Comparison of ENCODE assay signal across 1 cellular context in the genomic region with DNA sequence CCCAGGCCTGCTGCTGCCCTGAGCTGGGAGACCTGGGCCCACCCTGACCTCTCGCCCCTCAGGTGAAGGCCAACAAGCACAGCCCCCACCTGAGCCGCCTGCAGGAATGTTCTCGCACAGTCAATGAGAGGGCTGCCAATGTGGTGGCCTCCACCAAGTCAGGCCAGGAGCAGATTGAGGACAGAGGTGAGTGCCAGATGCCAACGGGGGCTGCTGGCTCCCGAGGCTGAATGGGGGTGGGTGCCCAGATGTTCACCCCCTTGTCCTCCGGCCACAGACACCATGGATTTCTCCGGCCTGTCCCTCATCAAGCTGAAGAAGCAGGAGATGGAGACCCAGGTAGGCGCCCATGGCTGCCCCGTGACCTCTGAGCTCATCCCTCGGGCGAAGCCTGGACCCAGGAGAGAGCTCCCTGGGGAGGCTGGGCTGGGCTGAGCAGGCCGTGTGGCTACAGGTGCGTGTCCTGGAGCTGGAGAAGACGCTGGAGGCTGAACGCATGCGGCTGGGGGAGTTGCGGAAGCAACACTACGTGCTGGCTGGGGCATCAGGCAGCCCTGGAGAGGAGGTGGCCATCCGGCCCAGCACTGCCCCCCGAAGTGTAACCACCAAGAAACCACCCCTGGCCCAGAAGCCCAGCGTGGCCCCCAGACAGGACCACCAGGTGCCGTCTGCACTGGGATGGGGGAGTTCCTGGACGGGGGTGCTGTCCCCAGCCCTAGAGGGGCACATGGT.
TF ChIP-seq lines count a peak whose summit lies in the region.

No MANE protein-coding gene starts in this region.

TF ChIP-seq in IMR-90, 13 proteins besides CTCF, POLR2A, EP300 and RAD21 (continued from another document):
- no peak for TF ChIP-seq MAFK (IDR thresholded peaks at IDR 0.05; ENCODE audit: low read depth, low read length)
- no peak for TF ChIP-seq RCOR1 (IDR thresholded peaks at IDR 0.05; ENCODE audit: insufficient replicate concordance, low read length)
- TF ChIP-seq NFE2L2 (IDR thresholded peaks at IDR 0.05; ENCODE audit: low read depth, low read length) = no peak
- TF ChIP-seq MAZ (IDR thresholded peaks at IDR 0.05; ENCODE audit: borderline replicate concordance, low read depth, low read length) = no peak
- no peak for TF ChIP-seq BHLHE40 (IDR thresholded peaks at IDR 0.05; ENCODE audit: low read depth, low read length)
- no peak for TF ChIP-seq CEBPB (IDR thresholded peaks at IDR 0.05; ENCODE audit: low read depth, low read length)
- TF ChIP-seq FOS (IDR thresholded peaks at IDR 0.05; ENCODE audit: low read depth, low read length) = no peak
- no peak for TF ChIP-seq MXI1 (IDR thresholded peaks at IDR 0.05; ENCODE audit: borderline replicate concordance, low read depth, low read length)
- no peak for TF ChIP-seq RFX5 (IDR thresholded peaks at IDR 0.05; ENCODE audit: low read depth, low read length)
- no peak for TF ChIP-seq CHD1 (IDR thresholded peaks at IDR 0.05; ENCODE audit: low read depth, low read length)
